ENCODE assay signal across 11 cellular contexts in genomic region chr10:110326351-110327032, GRCh38. TPM values are rescaled to one million over a fixed set of nuclear protein-coding genes. Genes with fewer than 3 reads are reported as not detected.
DNase-seq lines count a peak whose midpoint lies in the region; ATAC-seq, FAIRE-seq and TF ChIP-seq lines count a peak whose summit lies in the region.
"Had no signal": no experiment of that assay in that cellular context is flagged by ENCODE, and none has a peak within 500 bp of the region (broad histone marks: within the 10 kb centered on the region; RNA-seq: fewer than 3 reads in every experiment).

No MANE protein-coding gene starts in this region.

- no peaks in the 10 kb centered on the region for H3K79me2 ChIP-seq in keratinocyte (ENCODE audit: control insufficient read depth, insufficient read depth, low read length)
- H3K79me2 ChIP-seq: parathyroid adenoma had no signal

- H3K4me2 ChIP-seq in keratinocyte (ENCODE audit: control insufficient read depth, extremely low read depth, insufficient read depth, low read depth, low read length): peak overlapping the region; percentile 42

- intact Hi-C loops in activated T-helper 1 cell treated with anti-CD3 and anti-CD28 coated beads, Interleukin-12 subunit alpha, Interleukin-12 subunit beta, Interleukin-2, Interleukin-4 antibody, amounts not matched to agents 30 ng/mL and 10 ng/mL and 1 ng/mL, durations not matched to agents 14 hours and 24 hours and 36 hours (cut with micrococcal nuclease): loop anchor here (1.0 kb wide), 1 partner anchor 30 kb away; no protein-coding TSS in a partner anchor
- intact Hi-C loops in right lobe of liver (cut with DNase I): no loop called here
- intact Hi-C loops in adrenal gland (cut with DNase I): no loop called here
- intact Hi-C loops in stomach (cut with DNase I; ENCODE audit: low total_unique reads): no loop called here

- H3K27ac ChIP-seq in keratinocyte (ENCODE audit: control insufficient read depth, insufficient read depth, low read length): peak overlapping the region; percentile 13
- no peak overlapping the region for H3K27ac ChIP-seq in right lobe of liver
- H3K27ac ChIP-seq in adrenal gland: no peak overlapping the region
- no peak overlapping the region for H3K27ac ChIP-seq in stomach
- H3K27ac ChIP-seq: parathyroid adenoma had no signal

- 60% methylated on average over 4 of the region's 4 CpGs for WGBS in right lobe of liver (ENCODE audit: insufficient coverage, low coverage, low lambda C conversion rate, missing lambda C conversion rate)
- 75 to 84% (median 79%) methylated on average over 4 of the region's 4 CpGs for WGBS in adrenal gland, 4 donors
- WGBS in stomach, 5 donors: 75 to 87% (median 86%) methylated on average over 4 of the region's 4 CpGs

- peaks cover 3% of the 10 kb centered on the region for H3K27me3 Mint-ChIP-seq in activated T-helper 1 cell treated with anti-CD3 and anti-CD28 coated beads, Interleukin-12 subunit alpha, Interleukin-12 subunit beta, Interleukin-2, Interleukin-4 antibody, amounts not matched to agents 30 ng/mL and 10 ng/mL and 1 ng/mL, durations not matched to agents 14 hours and 24 hours and 36 hours (ENCODE audit: insufficient read depth)
- H3K27me3 Mint-ChIP-seq: activated naive CD8-positive, alpha-beta T cell had no signal

- no peak for TF ChIP-seq EP300 in stomach (IDR thresholded peaks at IDR 0.05)

- H3K9me3 ChIP-seq in keratinocyte (ENCODE audit: control insufficient read depth, low read depth, low read length): peaks cover 7% of the 10 kb centered on the region
- H3K9me3 ChIP-seq in right lobe of liver: no peaks in the 10 kb centered on the region
- H3K9me3 ChIP-seq in adrenal gland (replicated peaks in 1 of 3): peaks cover 0 to 6% (median 0%) of the 10 kb centered on the region in 3 donors
- peaks cover 12 to 35% (median 24%) of the 10 kb centered on the region in 4 donors for H3K9me3 ChIP-seq in stomach

- H3K4me1 ChIP-seq in keratinocyte (ENCODE audit: control insufficient read depth, extremely low read depth, insufficient read depth, low read length): peaks cover 38% of the 10 kb centered on the region
- H3K4me1 ChIP-seq in right lobe of liver: no peaks in the 10 kb centered on the region
- no peaks in the 10 kb centered on the region for H3K4me1 ChIP-seq in adrenal gland (replicated peaks in 1 of 2)
- peaks cover 0 to 7% (median 0%) of the 10 kb centered on the region in 4 donors for H3K4me1 ChIP-seq in stomach
- H3K4me1 ChIP-seq: parathyroid adenoma had no signal

- peaks cover 33% of the 10 kb centered on the region for H3K9me3 Mint-ChIP-seq in activated T-helper 1 cell treated with anti-CD3 and anti-CD28 coated beads, Interleukin-12 subunit alpha, Interleukin-12 subunit beta, Interleukin-2, Interleukin-4 antibody, amounts not matched to agents 30 ng/mL and 10 ng/mL and 1 ng/mL, durations not matched to agents 14 hours and 24 hours and 36 hours

- H3K9me1 ChIP-seq in keratinocyte (ENCODE audit: control insufficient read depth, extremely low read depth, insufficient read depth, low read length): no peaks in the 10 kb centered on the region

- no peak overlapping the region for H3K9ac ChIP-seq in keratinocyte (ENCODE audit: control insufficient read depth, extremely low read depth, insufficient read depth, low read length)
- H3K9ac ChIP-seq: parathyroid adenoma had no signal

- H4K20me1 ChIP-seq in keratinocyte (ENCODE audit: control insufficient read depth, extremely low read depth, insufficient read depth, low read length): no peaks in the 10 kb centered on the region

- ATAC-seq in right lobe of liver: no peak

- H3K4me3 ChIP-seq in keratinocyte (ENCODE audit: control insufficient read depth in 2 of 3, extremely low read depth in 1 of 3, insufficient read depth in 2 of 3, low read depth in 1 of 3, low read length in 3 of 3): peak overlapping the region in 2 of 3 experiments; percentile 3 to 10
- no peak overlapping the region for H3K4me3 ChIP-seq in right lobe of liver
- no peak overlapping the region for H3K4me3 ChIP-seq in adrenal gland
- H3K4me3 ChIP-seq in stomach: no peak overlapping the region

- peak overlapping the region; percentile 0 for H3K4me3 Mint-ChIP-seq in activated T-helper 1 cell treated with anti-CD3 and anti-CD28 coated beads, Interleukin-12 subunit alpha, Interleukin-12 subunit beta, Interleukin-2, Interleukin-4 antibody, amounts not matched to agents 30 ng/mL and 10 ng/mL and 1 ng/mL, durations not matched to agents 14 hours and 24 hours and 36 hours
- H3K4me3 Mint-ChIP-seq: activated naive CD8-positive, alpha-beta T cell had no signal

- FAIRE-seq in H54 (lab: Jason Lieb, UNC): no peak
- peak; percentile 83 for FAIRE-seq in keratinocyte (lab: Jason Lieb, UNC)
- FAIRE-seq: G401.6 had no signal

- dilution Hi-C loops in keratinocyte (cut with MboI; ENCODE audit: extremely low pct_ligation_motif_present, low sequenced_read_pairs): no loop called here

- peak overlapping the region; percentile 69 for H3K27ac Mint-ChIP-seq in activated T-helper 1 cell treated with anti-CD3 and anti-CD28 coated beads, Interleukin-12 subunit alpha, Interleukin-12 subunit beta, Interleukin-2, Interleukin-4 antibody, amounts not matched to agents 30 ng/mL and 10 ng/mL and 1 ng/mL, durations not matched to agents 14 hours and 24 hours and 36 hours
- H3K27ac Mint-ChIP-seq: activated naive CD8-positive, alpha-beta T cell had no signal

- no peak overlapping the region for H2AFZ ChIP-seq in keratinocyte (ENCODE audit: control insufficient read depth, low read length)
- H2AFZ ChIP-seq: parathyroid adenoma had no signal

- H3K36me3 ChIP-seq in keratinocyte (ENCODE audit: control insufficient read depth in 2 of 2, extremely low read depth in 1 of 2, insufficient read depth in 2 of 2, low read length in 2 of 2) (no peaks in the 10 kb centered on the region), right lobe of liver (no peaks in the 10 kb centered on the region), adrenal gland (replicated peaks in 1 of 2) (no peaks in the 10 kb centered on the region), stomach (no peaks in the 10 kb centered on the region)

- TF ChIP-seq POLR2A in H54 (IDR thresholded peaks at IDR 0.05; ENCODE audit: low read depth, low read length) (no peak), right lobe of liver (IDR thresholded peaks at IDR 0.05) (no peak), adrenal gland (IDR thresholded peaks at IDR 0.05) (no peak), stomach (IDR thresholded peaks at IDR 0.05) (no peak)

- H3K27me3 ChIP-seq in keratinocyte (ENCODE audit: control insufficient read depth, extremely low read depth, insufficient read depth, low read length) (no peaks in the 10 kb centered on the region), right lobe of liver (no peaks in the 10 kb centered on the region), adrenal gland (no peaks in the 10 kb centered on the region), stomach (no peaks in the 10 kb centered on the region)

- H3K36me3 Mint-ChIP-seq in activated T-helper 1 cell treated with anti-CD3 and anti-CD28 coated beads, Interleukin-12 subunit alpha, Interleukin-12 subunit beta, Interleukin-2, Interleukin-4 antibody, amounts not matched to agents 30 ng/mL and 10 ng/mL and 1 ng/mL, durations not matched to agents 14 hours and 24 hours and 36 hours (ENCODE audit: low read depth): peaks cover 23% of the 10 kb centered on the region

- DNase-seq in COLO829 (ENCODE audit: low spot score) (peak; percentile 70), H54 (ENCODE audit: insufficient read length, low spot score) (peak; percentile 71), keratinocyte (ENCODE audit: low read depth, low spot score) (no peak), right lobe of liver (no peak), adrenal gland (no peak), stomach (no peak), C1 segment of cervical spinal cord (lab: John Stamatoyannopoulos, UW) (no peak)
- DNase-seq in activated T-helper 1 cell treated with anti-CD3 and anti-CD28 coated beads, Interleukin-12 subunit alpha, Interleukin-12 subunit beta, Interleukin-2, Interleukin-4 antibody, amounts not matched to agents 30 ng/mL and 10 ng/mL and 1 ng/mL, durations not matched to agents 14 hours and 24 hours and 36 hours (ENCODE audit: low spot score): no peak

- TF ChIP-seq CTCF in keratinocyte (optimal IDR thresholded peaks at IDR 0.05 in 1 of 3, IDR thresholded peaks at IDR 0.05 in 1 of 3, conservative IDR thresholded peaks at IDR 0.05 in 1 of 3; ENCODE audit: extremely low read depth in 1 of 3, insufficient read depth in 2 of 3, low read length in 3 of 3) (no peak), right lobe of liver (IDR thresholded peaks at IDR 0.05) (no peak), adrenal gland (IDR thresholded peaks at IDR 0.05) (no peak), stomach (IDR thresholded peaks at IDR 0.05) (no peak)

- H3K4me1 Mint-ChIP-seq in activated T-helper 1 cell treated with anti-CD3 and anti-CD28 coated beads, Interleukin-12 subunit alpha, Interleukin-12 subunit beta, Interleukin-2, Interleukin-4 antibody, amounts not matched to agents 30 ng/mL and 10 ng/mL and 1 ng/mL, durations not matched to agents 14 hours and 24 hours and 36 hours (ENCODE audit: low read depth): peaks cover 60% of the 10 kb centered on the region

RNA-seq across cellular contexts. Expression of gene SMNDC1, which starts 21.8 kb away (rescaled TPM):
- 47.8 and 48.0 TPM in 2 replicates for total RNA-seq in activated T-helper 1 cell treated with anti-CD3 and anti-CD28 coated beads, Interleukin-12 subunit alpha, Interleukin-12 subunit beta, Interleukin-2, Interleukin-4 antibody, amounts not matched to agents 30 ng/mL and 10 ng/mL and 1 ng/mL, durations not matched to agents 14 hours and 24 hours and 36 hours
- polyA plus RNA-seq in keratinocyte: 9.5 to 19.8 TPM (median 17.3 TPM) in 3 replicates
- 83.1 TPM for polyA plus RNA-seq in keratinocyte (2011; ENCODE audit: low read depth)
- polyA plus RNA-seq in keratinocyte (2011; cell fraction: cytosol; rRNA removed): 17.0 and 27.9 TPM in 2 replicates
- polyA plus RNA-seq in keratinocyte (2011; cell fraction: nucleus; rRNA removed): 21.1 and 30.5 TPM in 2 replicates
- polyA plus RNA-seq in keratinocyte (2012; ENCODE audit: low replicate concordance): 21.5 and 34.8 TPM in 2 replicates
- polyA minus RNA-seq in keratinocyte: 1.8 to 8.0 TPM (median 2.8 TPM) in 3 replicates
- 5.9 TPM for polyA minus RNA-seq in keratinocyte (2011; cell fraction: cytosol; rRNA and poly(A)+ RNA removed)
- polyA minus RNA-seq in keratinocyte (2011; cell fraction: nucleus; rRNA and poly(A)+ RNA removed): 3.4 and 6.5 TPM in 2 replicates
- total RNA-seq in right lobe of liver: 10 to 100 TPM in 2 of 6 experiments, 1 to 10 TPM in 4; 5.1 to 13.3 (median 9.1) TPM
- total RNA-seq in adrenal gland: 10 to 100 TPM in 4 of 8 donors, 1 to 10 TPM in 4; 3.7 to 30.0 (median 18.2) TPM
- polyA plus RNA-seq in adrenal gland: 10 to 100 TPM in 1 of 3 donors, 1 to 10 TPM in 2; 8.7 to 34.4 (median 9.8) TPM
- 10 to 100 TPM in 3 of 5 donors, 1 to 10 TPM in 2; 7.8 to 31.6 (median 29.0) TPM for total RNA-seq in stomach
- polyA plus RNA-seq in stomach: 10 to 100 TPM in 1 of 3 donors, 1 to 10 TPM in 2; 7.7 to 21.7 (median 8.7) TPM

Comparison
In these comparisons a context has a peak if more than half of its experiments do, and no peak if none do; other contexts are left out.
1. DNase-seq: peak in COLO829 (single experiment) and H54 (single experiment); none in activated T-helper 1 cell treated with anti-CD3 and anti-CD28 coated beads, Interleukin-12 subunit alpha, Interleukin-12 subunit beta, Interleukin-2, Interleukin-4 antibody, amounts not matched to agents 30 ng/mL and 10 ng/mL and 1 ng/mL, durations not matched to agents 14 hours and 24 hours and 36 hours (single experiment), keratinocyte (single experiment), right lobe of liver (0 of 3), adrenal gland (0 of 7), stomach (single experiment) and C1 segment of cervical spinal cord (0 of 14).
2. H3K4me3 ChIP-seq: peak in keratinocyte (2 of 3); none in right lobe of liver (0 of 3), adrenal gland (0 of 4) and stomach (0 of 4).